In the genomic region with DNA sequence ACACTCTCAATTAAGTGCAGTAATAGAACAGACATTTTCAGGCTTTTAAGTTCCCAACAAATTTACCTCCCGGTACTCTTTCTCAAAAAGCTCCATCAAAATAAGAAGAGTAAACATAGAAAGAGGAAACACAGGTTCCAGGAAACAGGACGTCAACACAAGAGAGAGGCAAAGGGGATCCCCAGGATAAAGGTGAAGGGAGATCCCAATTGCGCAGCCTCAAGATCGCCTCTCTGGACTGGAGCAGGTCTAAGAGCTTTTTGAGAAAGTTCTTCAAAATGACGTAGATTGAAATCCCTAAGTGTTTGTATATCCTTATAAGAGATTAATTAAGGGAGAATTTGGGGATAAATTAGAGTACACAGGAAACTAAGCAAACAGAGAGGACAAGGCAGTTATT, we compare ENCODE assay signal across 1 cellular context.
TF ChIP-seq lines count a peak whose summit lies in the region.

No MANE protein-coding gene starts in this region.

TF ChIP-seq in GM23338, 12 proteins besides CTCF, POLR2A, EP300 and RAD21:
- no peak for TF ChIP-seq ZNF331 (CRISPR knock-in tag; IDR thresholded peaks at IDR 0.05; ENCODE audit: low read depth)
- TF ChIP-seq ZNF114 (CRISPR knock-in tag; IDR thresholded peaks at IDR 0.05): no peak
- TF ChIP-seq JUNB (IDR thresholded peaks at IDR 0.05; ENCODE audit: unreplicated experiment): no peak
- TF ChIP-seq REST (IDR thresholded peaks at IDR 0.05; ENCODE audit: unreplicated experiment): no peak
- no peak for TF ChIP-seq POLR2AphosphoS5 (IDR thresholded peaks at IDR 0.05; ENCODE audit: low read depth)
- TF ChIP-seq EZH2phosphoT487 (IDR thresholded peaks at IDR 0.05; ENCODE audit: unreplicated experiment): no peak
- TF ChIP-seq NANOG (IDR thresholded peaks at IDR 0.05; ENCODE audit: borderline replicate concordance): no peak
- TF ChIP-seq, protein P1, sequence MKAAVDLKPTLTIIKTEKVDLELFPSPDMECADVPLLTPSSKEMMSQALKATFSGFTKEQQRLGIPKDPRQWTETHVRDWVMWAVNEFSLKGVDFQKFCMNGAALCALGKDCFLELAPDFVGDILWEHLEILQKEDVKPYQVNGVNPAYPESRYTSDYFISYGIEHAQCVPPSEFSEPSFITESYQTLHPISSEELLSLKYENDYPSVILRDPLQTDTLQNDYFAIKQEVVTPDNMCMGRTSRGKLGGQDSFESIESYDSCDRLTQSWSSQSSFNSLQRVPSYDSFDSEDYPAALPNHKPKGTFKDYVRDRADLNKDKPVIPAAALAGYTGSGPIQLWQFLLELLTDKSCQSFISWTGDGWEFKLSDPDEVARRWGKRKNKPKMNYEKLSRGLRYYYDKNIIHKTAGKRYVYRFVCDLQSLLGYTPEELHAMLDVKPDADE (IDR thresholded peaks at IDR 0.05): no peak
- TF ChIP-seq CREB1 (CRISPR knock-in tag; IDR thresholded peaks at IDR 0.05; ENCODE audit: low read depth): no peak
- TF ChIP-seq, protein P2, sequence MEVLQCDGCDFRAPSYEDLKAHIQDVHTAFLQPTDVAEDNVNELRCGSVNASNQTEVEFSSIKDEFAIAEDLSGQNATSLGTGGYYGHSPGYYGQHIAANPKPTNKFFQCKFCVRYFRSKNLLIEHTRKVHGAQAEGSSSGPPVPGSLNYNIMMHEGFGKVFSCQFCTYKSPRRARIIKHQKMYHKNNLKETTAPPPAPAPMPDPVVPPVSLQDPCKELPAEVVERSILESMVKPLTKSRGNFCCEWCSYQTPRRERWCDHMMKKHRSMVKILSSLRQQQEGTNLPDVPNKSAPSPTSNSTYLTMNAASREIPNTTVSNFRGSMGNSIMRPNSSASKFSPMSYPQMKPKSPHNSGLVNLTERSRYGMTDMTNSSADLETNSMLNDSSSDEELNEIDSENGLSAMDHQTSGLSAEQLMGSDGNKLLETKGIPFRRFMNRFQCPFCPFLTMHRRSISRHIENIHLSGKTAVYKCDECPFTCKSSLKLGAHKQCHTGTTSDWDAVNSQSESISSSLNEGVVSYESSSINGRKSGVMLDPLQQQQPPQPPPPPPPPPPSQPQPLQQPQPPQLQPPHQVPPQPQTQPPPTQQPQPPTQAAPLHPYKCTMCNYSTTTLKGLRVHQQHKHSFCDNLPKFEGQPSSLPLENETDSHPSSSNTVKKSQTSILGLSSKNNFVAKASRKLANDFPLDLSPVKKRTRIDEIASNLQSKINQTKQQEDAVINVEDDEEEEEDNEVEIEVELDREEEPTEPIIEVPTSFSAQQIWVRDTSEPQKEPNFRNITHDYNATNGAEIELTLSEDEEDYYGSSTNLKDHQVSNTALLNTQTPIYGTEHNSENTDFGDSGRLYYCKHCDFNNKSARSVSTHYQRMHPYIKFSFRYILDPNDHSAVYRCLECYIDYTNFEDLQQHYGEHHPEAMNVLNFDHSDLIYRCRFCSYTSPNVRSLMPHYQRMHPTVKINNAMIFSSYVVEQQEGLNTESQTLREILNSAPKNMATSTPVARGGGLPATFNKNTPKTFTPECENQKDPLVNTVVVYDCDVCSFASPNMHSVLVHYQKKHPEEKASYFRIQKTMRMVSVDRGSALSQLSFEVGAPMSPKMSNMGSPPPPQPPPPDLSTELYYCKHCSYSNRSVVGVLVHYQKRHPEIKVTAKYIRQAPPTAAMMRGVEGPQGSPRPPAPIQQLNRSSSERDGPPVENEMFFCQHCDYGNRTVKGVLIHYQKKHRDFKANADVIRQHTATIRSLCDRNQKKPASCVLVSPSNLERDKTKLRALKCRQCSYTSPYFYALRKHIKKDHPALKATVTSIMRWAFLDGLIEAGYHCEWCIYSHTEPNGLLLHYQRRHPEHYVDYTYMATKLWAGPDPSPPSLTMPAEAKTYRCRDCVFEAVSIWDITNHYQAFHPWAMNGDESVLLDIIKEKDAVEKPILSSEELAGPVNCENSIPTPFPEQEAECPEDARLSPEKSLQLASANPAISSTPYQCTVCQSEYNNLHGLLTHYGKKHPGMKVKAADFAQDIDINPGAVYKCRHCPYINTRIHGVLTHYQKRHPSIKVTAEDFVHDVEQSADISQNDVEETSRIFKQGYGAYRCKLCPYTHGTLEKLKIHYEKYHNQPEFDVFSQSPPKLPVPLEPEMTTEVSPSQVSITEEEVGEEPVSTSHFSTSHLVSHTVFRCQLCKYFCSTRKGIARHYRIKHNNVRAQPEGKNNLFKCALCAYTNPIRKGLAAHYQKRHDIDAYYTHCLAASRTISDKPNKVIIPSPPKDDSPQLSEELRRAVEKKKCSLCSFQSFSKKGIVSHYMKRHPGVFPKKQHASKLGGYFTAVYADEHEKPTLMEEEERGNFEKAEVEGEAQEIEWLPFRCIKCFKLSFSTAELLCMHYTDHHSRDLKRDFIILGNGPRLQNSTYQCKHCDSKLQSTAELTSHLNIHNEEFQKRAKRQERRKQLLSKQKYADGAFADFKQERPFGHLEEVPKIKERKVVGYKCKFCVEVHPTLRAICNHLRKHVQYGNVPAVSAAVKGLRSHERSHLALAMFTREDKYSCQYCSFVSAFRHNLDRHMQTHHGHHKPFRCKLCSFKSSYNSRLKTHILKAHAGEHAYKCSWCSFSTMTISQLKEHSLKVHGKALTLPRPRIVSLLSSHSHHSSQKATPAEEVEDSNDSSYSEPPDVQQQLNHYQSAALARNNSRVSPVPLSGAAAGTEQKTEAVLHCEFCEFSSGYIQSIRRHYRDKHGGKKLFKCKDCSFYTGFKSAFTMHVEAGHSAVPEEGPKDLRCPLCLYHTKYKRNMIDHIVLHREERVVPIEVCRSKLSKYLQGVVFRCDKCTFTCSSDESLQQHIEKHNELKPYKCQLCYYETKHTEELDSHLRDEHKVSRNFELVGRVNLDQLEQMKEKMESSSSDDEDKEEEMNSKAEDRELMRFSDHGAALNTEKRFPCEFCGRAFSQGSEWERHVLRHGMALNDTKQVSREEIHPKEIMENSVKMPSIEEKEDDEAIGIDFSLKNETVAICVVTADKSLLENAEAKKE (CRISPR knock-in tag; IDR thresholded peaks at IDR 0.05): no peak
- TF ChIP-seq STAT1 (IDR thresholded peaks at IDR 0.05; ENCODE audit: unreplicated experiment): no peak
- no peak for TF ChIP-seq EZH2 (IDR thresholded peaks at IDR 0.05; ENCODE audit: low read depth, unreplicated experiment)
TF ChIP-seq in GM23338: peak in this region for 0.
